Comparison of ENCODE assay signal across 14 cellular contexts in genomic region chr16:56912746-56913703, GRCh38. TPM values are rescaled to one million over a fixed set of nuclear protein-coding genes. Genes with fewer than 3 reads are reported as not detected.
A peak's percentile ranks its signal among the peaks of the same experiment; 100 is the strongest.
DNase-seq lines count a peak whose midpoint lies in the region; ATAC-seq and TF ChIP-seq lines count a peak whose summit lies in the region.
"Had no signal": no experiment of that assay in that cellular context is flagged by ENCODE, and none has a peak within 500 bp of the region (broad histone marks: within the 10 kb centered on the region; RNA-seq: fewer than 3 reads in every experiment).

No MANE protein-coding gene starts in this region.

- CTCF ChIA-PET in Calu3 (lab: Charles Lee), result no interaction called here

- no TSS peak for BruUV-seq in Calu3 (replicated peaks; lab: Mats Ljungman, UMichigan)

- H3K27me3 Mint-ChIP-seq in Calu3 (ENCODE audit: unreplicated experiment), result peaks cover 85% of the 10 kb centered on the region

- peak overlapping the region; percentile 71 for H3K9ac ChIP-seq in skeletal muscle satellite cell (ENCODE audit: low read depth, low read length)

- H3K4me1 ChIP-seq in RWPE2 (ENCODE audit: insufficient read depth, poor library complexity, severe bottlenecking) (peaks cover 38% of the 10 kb centered on the region), skeletal muscle satellite cell (ENCODE audit: control insufficient read depth, insufficient read depth, low read length) (peaks cover 69% of the 10 kb centered on the region)
- H3K4me1 ChIP-seq: uterus had no signal

- H3K27me3 ChIP-seq in RWPE2 (ENCODE audit: insufficient read depth, poor library complexity, severe bottlenecking), result no peaks in the 10 kb centered on the region
- peaks cover 12% of the 10 kb centered on the region for H3K27me3 ChIP-seq in skeletal muscle satellite cell (ENCODE audit: control insufficient read depth, insufficient read depth, low read length)
- H3K27me3 ChIP-seq: uterus had no signal

- peak overlapping the region; percentile 91 for H3K27ac ChIP-seq in RWPE2 (ENCODE audit: poor library complexity, severe bottlenecking)
- H3K27ac ChIP-seq: uterus had no signal

- no peaks in the 10 kb centered on the region for H3K9me3 Mint-ChIP-seq in Calu3 (ENCODE audit: low read depth, unreplicated experiment)

- H3K36me3 ChIP-seq in RWPE2 (ENCODE audit: low read depth) (no peaks in the 10 kb centered on the region), skeletal muscle satellite cell (ENCODE audit: insufficient read depth, low read length) (no peaks in the 10 kb centered on the region)
- H3K36me3 ChIP-seq: uterus had no signal

- intact Hi-C loops in Calu3 (cut with micrococcal nuclease; ENCODE audit: unreplicated experiment), result no loop called here

- H3K4me3 ChIP-seq in RWPE2 (ENCODE audit: severe bottlenecking) (no peak overlapping the region), fibroblast of the aortic adventitia (ENCODE audit: low read depth, low read length) (no peak overlapping the region), skeletal muscle satellite cell (ENCODE audit: low read length) (peak overlapping the region; percentile 38)
- H3K4me3 ChIP-seq: lung, uterus had no signal

- no peak overlapping the region for H3K27ac Mint-ChIP-seq in Calu3 (ENCODE audit: unreplicated experiment)

- no peaks in the 10 kb centered on the region for H3K36me3 Mint-ChIP-seq in Calu3 (ENCODE audit: insufficient read depth, unreplicated experiment)

- ATAC-seq in RWPE2 (ENCODE audit: low read depth), result peak; percentile 69

- DNase-seq in GM04503 (ENCODE audit: low read depth) (peak; percentile 87), RWPE2 (ENCODE audit: low spot score) (no peak), fibroblast of the aortic adventitia (ENCODE audit: low read depth) (peak; percentile 82), OCI-M2 (lab: John Stamatoyannopoulos, UW; ENCODE audit: unreplicated experiment) (no peak), Calu3 (no peak), NCI-H2029 (lab: John Stamatoyannopoulos, UW) (no peak)
- no peak for DNase-seq in activated T-cell treated with anti-CD3 and anti-CD28 coated beads, Interleukin-2, amount 50 U/mL, for 1 hour
- DNase-seq: activated naive CD4-positive, alpha-beta T cell; NCI-H82; stimulated activated CD4-positive, alpha-beta T cell treated with anti-CD3 and anti-CD28 coated beads, Interleukin-2, amount 100 ng/mL, for 48 hours; uterus had no signal

- peaks cover 16% of the 10 kb centered on the region for H3K4me1 Mint-ChIP-seq in Calu3 (ENCODE audit: low read depth, unreplicated experiment)

- H3K4me3 Mint-ChIP-seq in Calu3 (ENCODE audit: low read depth, unreplicated experiment), result no peak overlapping the region

- H3K9me3 ChIP-seq in RWPE2 (ENCODE audit: severe bottlenecking) (no peaks in the 10 kb centered on the region), skeletal muscle satellite cell (replicated peaks; ENCODE audit: low read length) (no peaks in the 10 kb centered on the region)
- H3K9me3 ChIP-seq: uterus had no signal

- TF ChIP-seq CTCF in RWPE2 (IDR thresholded peaks at IDR 0.05; ENCODE audit: poor library complexity, severe bottlenecking) (no peak), fibroblast of the aortic adventitia (IDR thresholded peaks at IDR 0.05; ENCODE audit: insufficient read depth, low read length) (no peak), Calu3 (IDR thresholded peaks at IDR 0.05; ENCODE audit: unreplicated experiment) (no peak)

- peak overlapping the region; percentile 56 for H3K4me2 ChIP-seq in skeletal muscle satellite cell (ENCODE audit: low read length)

RNA-seq across cellular contexts. Expression of gene HERPUD1, which starts 18.9 kb away (rescaled TPM):
- total RNA-seq in fibroblast of the aortic adventitia (ENCODE audit: low replicate concordance) (34.0 and 151 TPM in 2 replicates), Calu3 (2022) (111 and 116 TPM in 2 replicates)
- total RNA-seq in skeletal muscle satellite cell (2012; rRNA removed), result 79.1 and 110 TPM in 2 replicates

RNA-seq across cellular contexts. Expression of gene SLC12A3, which starts 48.0 kb away (rescaled TPM):
- total RNA-seq in fibroblast of the aortic adventitia (ENCODE audit: low replicate concordance) (not detected in 2 replicates), Calu3 (2022) (not detected in 2 replicates)
- not detected in 2 replicates for total RNA-seq in skeletal muscle satellite cell (2012; rRNA removed)
- total RNA-seq: endothelial cell of umbilical vein, lung had no signal

RNA-seq across cellular contexts. Expression of gene CETP, which starts 48.7 kb away (rescaled TPM):
- total RNA-seq in fibroblast of the aortic adventitia (ENCODE audit: low replicate concordance), result not detected in 2 replicates
- total RNA-seq in skeletal muscle satellite cell (2012; rRNA removed), result not detected in 2 replicates
- total RNA-seq in Calu3 (2022), result not detected in 2 replicates

Comparison
In these comparisons a context has a peak if more than half of its experiments do, and no peak if none do; other contexts are left out.
1. DNase-seq: peak in GM04503 (single experiment) and fibroblast of the aortic adventitia (single experiment); none in RWPE2 (single experiment), OCI-M2 (single experiment), activated T-cell treated with anti-CD3 and anti-CD28 coated beads, Interleukin-2, amount 50 U/mL, for 1 hour (single experiment), Calu3 (single experiment) and NCI-H2029 (single experiment).